ENCODE assay signal across 32 cellular contexts in genomic region chr12:88495031-88495430, GRCh38.
"Had no signal": no experiment of that assay in that cellular context is flagged by ENCODE, and none has a peak within 500 bp of the region (broad histone marks: within the 10 kb centered on the region; RNA-seq: fewer than 3 reads in every experiment).

No MANE protein-coding gene starts in this region.

- DNase-seq: activated effector memory CD4-positive, alpha-beta T cell treated with anti-CD3 and anti-CD28 coated beads, Interleukin-2, amount 50 U/mL, for 16 hours; activated effector memory CD4-positive, alpha-beta T cell treated with Interleukin-2 at 50 U/mL for 16 hours; activated gamma-delta T cell; activated gamma-delta T cell treated with Interleukin-2 at 50 U/mL for 16 hours; activated naive CD4-positive, alpha-beta T cell; activated naive CD4-positive, alpha-beta T cell treated with anti-CD3 and anti-CD28 coated beads for 36 hours; activated naive CD4-positive, alpha-beta T cell treated with anti-CD3 and anti-CD28 coated beads, Interleukin-2, amount 10 ng/mL, durations not matched to agents 7 days and 5 days; activated naive CD4-positive, alpha-beta T cell treated with anti-CD3 and anti-CD28 coated beads, Interleukin-2, amount 50 U/mL, for 16 hours; activated naive CD4-positive, alpha-beta T cell treated with Interleukin-2 at 50 U/mL for 16 hours; activated naive CD8-positive, alpha-beta T cell treated with anti-CD3 and anti-CD28 coated beads for 36 hours; activated naive CD8-positive, alpha-beta T cell treated with anti-CD3 and anti-CD28 coated beads, Interleukin-2, amount 10 ng/mL, durations not matched to agents 7 days and 5 days; activated naive CD8-positive, alpha-beta T cell treated with anti-CD3 and anti-CD28 coated beads, Interleukin-2, amount 50 U/mL, for 24 hours; activated T-cell treated with anti-CD3 and anti-CD28 coated beads, Interleukin-2, amount 50 U/mL, for 1 hour; activated T-cell treated with anti-CD3 and anti-CD28 coated beads, Interleukin-2, amount 50 U/mL, for 24 hours; activated T-cell treated with anti-CD3 and anti-CD28 coated beads, Interleukin-2, amount 50 U/mL, for 4 hours; activated T-cell treated with anti-CD3 and anti-CD28 coated beads, Interleukin-2, amount 50 U/mL, for 48 hours; activated T-cell treated with anti-CD3 and anti-CD28 coated beads, Interleukin-2, amount 50 U/mL, for 72 hours; adrenal gland; amniotic stem cell; amygdala; aorta; body of pancreas; brain microvascular endothelial cell; caudate nucleus; central memory CD4-positive, alpha-beta T cell; cerebellar nuclear complex had no signal

- H3K27ac ChIP-seq: adrenal gland, ascending aorta, body of pancreas, brain microvascular endothelial cell, breast epithelium, cardiac muscle cell had no signal

- H3K27me3 ChIP-seq: adrenal gland, ascending aorta, body of pancreas, brain microvascular endothelial cell, breast epithelium, cardiac muscle cell had no signal

- H3K9me3 ChIP-seq: adrenal gland, ascending aorta, body of pancreas, breast epithelium had no signal

- ATAC-seq: activated naive CD4-positive, alpha-beta T cell treated with anti-CD3 and anti-CD28 coated beads, Interleukin-2, amount 50 U/mL, for 72 hours; activated naive CD8-positive, alpha-beta T cell treated with anti-CD3 and anti-CD28 coated beads, Interleukin-2, amount 50 U/mL, for 24 hours; activated T-cell treated with anti-CD3 and anti-CD28 coated beads, Interleukin-2, amount 50 U/mL, for 4 hours; activated T-cell treated with anti-CD3 and anti-CD28 coated beads, Interleukin-2, amount 50 U/mL, for 72 hours; activated T-helper 17 cell treated with anti-CD3 and anti-CD28 coated beads, Interleukin-2, amount 50 U/mL, for 72 hours; body of pancreas had no signal

- H3K36me3 ChIP-seq: adrenal gland, ascending aorta, brain microvascular endothelial cell, breast epithelium, cardiac muscle cell had no signal

- FAIRE-seq: bronchial epithelial cell had no signal

- H3K4me1 ChIP-seq: ascending aorta, body of pancreas, breast epithelium had no signal

- H3K4me3 ChIP-seq: adrenal gland, ascending aorta, body of pancreas, breast epithelium, cardiac muscle cell had no signal
